ENCODE assay signal across 18 cellular contexts in the genomic region with DNA sequence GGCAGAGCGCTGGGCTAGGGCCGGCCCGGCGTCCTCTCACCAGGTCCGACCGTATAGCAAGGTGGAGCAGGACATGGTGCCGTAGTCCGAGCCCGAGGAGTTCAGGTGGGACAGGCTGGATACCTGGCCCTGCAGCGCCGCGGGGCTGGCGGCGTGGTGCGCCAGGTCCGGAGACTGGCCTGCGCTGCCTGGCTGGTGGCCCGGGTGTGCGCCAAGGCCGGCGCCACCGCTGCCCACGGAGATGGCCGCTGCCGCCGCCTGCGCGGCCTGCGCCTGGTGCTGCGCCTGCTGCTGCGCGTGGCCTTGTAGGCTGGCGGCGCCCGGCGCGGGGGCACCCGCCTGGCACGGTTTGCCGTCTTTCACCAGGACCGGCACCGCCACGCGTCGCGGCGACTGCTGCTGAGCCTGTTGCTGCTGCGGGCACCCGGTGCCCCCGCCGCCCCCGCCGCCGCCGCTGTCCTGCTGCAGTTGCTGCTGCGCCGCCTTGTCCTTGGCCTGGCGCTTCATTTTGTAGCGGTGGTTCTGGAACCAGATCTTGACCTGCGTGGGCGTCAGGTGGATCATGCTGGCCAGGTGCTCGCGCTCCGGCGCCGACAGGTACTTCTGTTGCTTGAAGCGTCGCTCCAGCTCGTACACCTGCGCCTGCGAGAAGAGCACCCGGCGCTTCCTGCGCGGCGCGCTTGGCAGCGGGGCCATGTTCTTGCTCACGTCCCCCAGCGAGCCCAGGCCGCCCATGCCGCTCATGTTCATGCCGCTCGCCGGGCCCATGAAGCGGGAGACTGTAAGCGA. TPM values are rescaled to one million over a fixed set of nuclear protein-coding genes. Genes with fewer than 3 reads are reported as not detected.
A peak's percentile ranks its signal among the peaks of the same experiment; 100 is the strongest.
DNase-seq lines count a peak whose midpoint lies in the region; TF ChIP-seq lines count a peak whose summit lies in the region.
"Had no signal": no experiment of that assay in that cellular context is flagged by ENCODE, and none has a peak within 500 bp of the region (broad histone marks: within the 10 kb centered on the region; RNA-seq: fewer than 3 reads in every experiment).

No MANE protein-coding gene starts in this region.

- no peaks in the 10 kb centered on the region for H3K36me3 ChIP-seq in OCI-LY7 (ENCODE audit: insufficient read depth, low read length)
- H3K36me3 ChIP-seq: spleen had no signal

- no TSS peak for BruUV-seq in OCI-LY7 (replicated peaks; lab: Mats Ljungman, UMichigan)

- POLR2A ChIA-PET in OCI-LY7 (lab: Charles Lee), result no interaction called here

- H3K4me1 Mint-ChIP-seq in progenitor cell of endocrine pancreas (ENCODE audit: low read depth), result peaks cover 12% of the 10 kb centered on the region

- H2AFZ ChIP-seq in OCI-LY7 (ENCODE audit: low read length), result no peak overlapping the region
- H2AFZ ChIP-seq: GM23248 had no signal

- H3K4me3 ChIP-seq in epithelial cell of esophagus (ENCODE audit: low read length) (peak overlapping the region; percentile 55), OCI-LY7 (ENCODE audit: low read depth, low read length, poor library complexity, severe bottlenecking) (no peak overlapping the region)
- H3K4me3 ChIP-seq: GM23248 had no signal

- H3K27ac ChIP-seq in OCI-LY7 (ENCODE audit: low read depth, low read length, poor library complexity, severe bottlenecking), result no peak overlapping the region
- H3K27ac ChIP-seq: GM23248, RWPE1, spleen had no signal

- H3K9me3 ChIP-seq in OCI-LY7 (ENCODE audit: low read length), result no peaks in the 10 kb centered on the region

- H3K4me1 ChIP-seq in OCI-LY7 (ENCODE audit: insufficient read depth, low read length, poor library complexity, severe bottlenecking), result no peaks in the 10 kb centered on the region

- H3K27ac Mint-ChIP-seq in progenitor cell of endocrine pancreas, result peak overlapping the region; percentile 77
- H3K27ac Mint-ChIP-seq: nephron had no signal

- no peaks in the 10 kb centered on the region for H4K20me1 ChIP-seq in OCI-LY7 (ENCODE audit: insufficient read depth, low read length)

- no peaks in the 10 kb centered on the region for H3K9me3 Mint-ChIP-seq in progenitor cell of endocrine pancreas (ENCODE audit: low read depth)

- CTCF ChIA-PET in OCI-LY7 (lab: Charles Lee; ENCODE audit: unreplicated experiment), result no interaction called here

- H3K36me3 Mint-ChIP-seq in progenitor cell of endocrine pancreas (ENCODE audit: insufficient read depth), result no peaks in the 10 kb centered on the region

- intact Hi-C loops in OCI-LY7 (cut with micrococcal nuclease; ENCODE audit: unreplicated experiment), result no loop called here

- peaks cover 88% of the 10 kb centered on the region for H3K27me3 Mint-ChIP-seq in progenitor cell of endocrine pancreas

- no peaks in the 10 kb centered on the region for H3K79me2 ChIP-seq in OCI-LY7 (ENCODE audit: insufficient read depth, low read depth, low read length)

- TF ChIP-seq CTCF in epithelial cell of esophagus (IDR thresholded peaks at IDR 0.05; ENCODE audit: insufficient read depth, low read depth, low read length, missing control alignments) (no peak), progenitor cell of endocrine pancreas (IDR thresholded peaks at IDR 0.05; ENCODE audit: unreplicated experiment) (no peak), OCI-LY7 (conservative IDR thresholded peaks at IDR 0.05; ENCODE audit: low read length) (no peak)

- H3K4me3 Mint-ChIP-seq in progenitor cell of endocrine pancreas (ENCODE audit: low read depth), result no peak overlapping the region

- no peaks in the 10 kb centered on the region for H3K9me2 ChIP-seq in OCI-LY7 (ENCODE audit: insufficient read depth, low read length)

- no peak overlapping the region for H3K4me2 ChIP-seq in OCI-LY7 (ENCODE audit: low read length)

- DNase-seq in DMS153 treated with DMSO at 0.1 percent for 48 hours (lab: John Stamatoyannopoulos, UW; ENCODE audit: unreplicated experiment) (peak; percentile 46), DMS153 (lab: John Stamatoyannopoulos, UW) (no peak), NCI-H1092 (lab: John Stamatoyannopoulos, UW) (peak; percentile 39), epithelial cell of esophagus (ENCODE audit: low read depth) (no peak), progenitor cell of endocrine pancreas (ENCODE audit: low spot score, unreplicated experiment) (no peak), NCI-H2107 (lab: John Stamatoyannopoulos, UW) (no peak), SK-N-DZ (ENCODE audit: low spot score) (no peak), OCI-LY7 (ENCODE audit: low spot score) (no peak)
- DNase-seq: activated naive CD4-positive, alpha-beta T cell; COR-L47; GM23248; left colon; spleen had no signal

RNA-seq across cellular contexts. Expression of gene NKX2-1, which starts 2.6 kb away (rescaled TPM):
- total RNA-seq in progenitor cell of endocrine pancreas, result 0.80 TPM in 1 of 2 replicates, not detected in the other
- polyA plus RNA-seq in SK-N-DZ (2014; cell fraction: cytosol; rRNA removed), result not detected in 2 replicates
- not detected in 2 replicates for polyA plus RNA-seq in SK-N-DZ (2014; cell fraction: nucleus; rRNA removed)
- total RNA-seq in OCI-LY7 (2014; rRNA removed; shearing (Covaris generic)), result not detected in 2 replicates
- total RNA-seq in OCI-LY7 (2022), result not detected in 2 replicates
- total RNA-seq: A172; activated CD8-positive, alpha-beta memory T cell treated with anti-CD3 and anti-CD28 coated beads for 36 hours; GM23248; left colon; NCI-H460; spleen had no signal
- polyA plus RNA-seq: GM23248, spleen had no signal

Comparison
In these comparisons a context has a peak if more than half of its experiments do, and no peak if none do; other contexts are left out.
1. DNase-seq: peak in DMS153 treated with DMSO at 0.1 percent for 48 hours (single experiment) and NCI-H1092 (single experiment); none in DMS153 (single experiment), epithelial cell of esophagus (single experiment), progenitor cell of endocrine pancreas (single experiment), NCI-H2107 (single experiment), SK-N-DZ (single experiment) and OCI-LY7 (single experiment).